Comparison of ENCODE assay signal across 9 cellular contexts in genomic region chr14:69613312-69614073, GRCh38. TPM values are rescaled to one million over a fixed set of nuclear protein-coding genes. Genes with fewer than 3 reads are reported as not detected.
DNase-seq lines count a peak whose midpoint lies in the region; ATAC-seq and TF ChIP-seq lines count a peak whose summit lies in the region.
"Had no signal": no experiment of that assay in that cellular context is flagged by ENCODE, and none has a peak within 500 bp of the region (broad histone marks: within the 10 kb centered on the region; RNA-seq: fewer than 3 reads in every experiment).

No MANE protein-coding gene starts in this region.

- H3K9me3 Mint-ChIP-seq in neural crest cell = no peaks in the 10 kb centered on the region

- H3K9me3 ChIP-seq in Loucy (ENCODE audit: insufficient read depth, low read depth, low read length) = no peaks in the 10 kb centered on the region

- TF ChIP-seq CTCF in Loucy (conservative IDR thresholded peaks at IDR 0.05; ENCODE audit: low read length) (no peak), coronary artery (IDR thresholded peaks at IDR 0.05) (no peak), neural crest cell (conservative IDR thresholded peaks at IDR 0.05) (no peak)

- peaks cover 47% of the 10 kb centered on the region for H3K4me1 Mint-ChIP-seq in neural crest cell

- H4K20me1 ChIP-seq in Loucy (ENCODE audit: insufficient read depth, low read length, poor library complexity, severe bottlenecking) = peaks cover 31% of the 10 kb centered on the region

- H3K9ac ChIP-seq in Loucy (ENCODE audit: low read depth, low read length, poor library complexity, severe bottlenecking) = peak overlapping the region; percentile 99

- H3K4me3 Mint-ChIP-seq in neural crest cell = peak overlapping the region; percentile 92

- H3K4me2 ChIP-seq in Loucy (ENCODE audit: low read depth, low read length, poor library complexity, severe bottlenecking) = peak overlapping the region; percentile 95

- H3K4me1 ChIP-seq in Loucy (ENCODE audit: insufficient read depth, low read length, poor library complexity, severe bottlenecking) = peaks cover 75% of the 10 kb centered on the region

- ATAC-seq in GM21825 (IDR thresholded peaks at IDR 0.05; ENCODE audit: unreplicated experiment) (no peak), GM21528 (IDR thresholded peaks at IDR 0.05; ENCODE audit: low FRiP score, unreplicated experiment) (no peak), HG03135 (IDR thresholded peaks at IDR 0.05; ENCODE audit: unreplicated experiment) (no peak), HG02642 (IDR thresholded peaks at IDR 0.05; ENCODE audit: poor library complexity, unreplicated experiment) (no peak)

- H3K27ac Mint-ChIP-seq in neural crest cell (ENCODE audit: unreplicated experiment) = no peak overlapping the region

- no peaks in the 10 kb centered on the region for H3K36me3 Mint-ChIP-seq in neural crest cell (ENCODE audit: low read depth)

- peak overlapping the region; percentile 94 for H3K4me3 ChIP-seq in Loucy (ENCODE audit: low read length, poor library complexity, severe bottlenecking)
- peak overlapping the region; percentile 92 for H3K4me3 ChIP-seq in coronary artery

- H3K27ac ChIP-seq in coronary artery = peak overlapping the region; percentile 96 to 99

- H2AFZ ChIP-seq in Loucy (ENCODE audit: low read length) = no peak overlapping the region

- no peaks in the 10 kb centered on the region for H3K27me3 ChIP-seq in Loucy (ENCODE audit: insufficient read depth, low read length, poor library complexity, severe bottlenecking)

- H3F3A ChIP-seq in Loucy (ENCODE audit: low read depth) = no peaks in the 10 kb centered on the region

- no peaks in the 10 kb centered on the region for H3K27me3 Mint-ChIP-seq in neural crest cell (ENCODE audit: low read depth)

- peaks cover 75% of the 10 kb centered on the region for H3K79me2 ChIP-seq in Loucy (ENCODE audit: insufficient read depth, low read length)

- H3K36me3 ChIP-seq in Loucy (ENCODE audit: insufficient read depth, low read length) = no peaks in the 10 kb centered on the region

- DNase-seq in CD1c-positive myeloid dendritic cell (ENCODE audit: extremely low spot score) = peak; percentile 53
- no peak for DNase-seq in coronary artery (ENCODE audit: low spot score)
- DNase-seq in neural crest cell (ENCODE audit: low read depth, low spot score) = no peak

- no peaks in the 10 kb centered on the region for H3K9me2 ChIP-seq in Loucy (replicated peaks; ENCODE audit: low read depth, low read length)

RNA-seq across cellular contexts. Expression of gene SUSD6, which starts 2.1 kb away (rescaled TPM):
- 12.9 and 13.7 TPM in 2 replicates for total RNA-seq in neural crest cell

RNA-seq across cellular contexts. Expression of gene CCDC177, which starts 38.8 kb away (rescaled TPM):
- 7.5 and 7.7 TPM in 2 replicates for total RNA-seq in neural crest cell
- total RNA-seq: lung microvascular endothelial cell had no signal
